10 cellular contexts compared by ENCODE assay signal in the genomic region with DNA sequence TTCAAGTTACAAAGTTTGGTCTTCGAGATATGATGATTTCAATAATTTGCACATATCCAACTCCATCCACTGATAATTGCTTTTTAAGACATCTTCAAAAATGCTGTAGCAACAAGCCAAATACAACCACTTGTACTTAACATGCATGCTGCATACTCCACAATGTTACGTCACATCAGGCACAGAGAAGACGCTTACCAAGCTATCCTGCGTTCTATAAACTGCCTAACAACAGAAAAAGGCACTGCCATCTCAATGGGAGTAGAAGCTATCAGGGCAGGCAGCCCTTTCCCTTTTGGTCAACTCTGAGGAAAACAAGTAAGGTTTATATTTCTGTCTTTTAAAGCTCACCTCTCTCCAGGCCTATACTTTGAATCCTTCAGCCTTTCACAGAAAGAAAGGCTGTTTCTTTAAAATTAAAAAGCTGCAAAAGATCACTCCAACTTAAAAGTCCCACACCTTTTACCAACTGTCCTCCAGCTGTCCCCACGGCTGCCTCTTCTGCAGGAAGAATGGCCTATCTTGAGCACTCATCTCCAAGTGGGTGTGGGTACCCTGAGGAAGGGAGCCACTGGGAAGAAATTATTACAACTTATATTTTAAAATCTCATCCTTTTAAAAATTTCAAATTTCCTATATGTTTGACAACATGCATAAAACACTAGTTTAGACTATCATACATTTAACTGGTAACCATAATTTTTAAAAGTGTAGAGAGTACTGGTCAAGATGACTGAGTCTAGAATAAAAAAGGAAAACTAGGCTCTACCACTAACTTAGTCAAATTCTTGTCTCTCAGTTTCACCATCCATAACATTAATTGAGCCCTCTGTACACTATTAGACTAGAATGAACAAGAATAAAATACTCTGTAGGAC. TPM values are rescaled to one million over a fixed set of nuclear protein-coding genes. Genes with fewer than 3 reads are reported as not detected.
DNase-seq lines count a peak whose midpoint lies in the region; ATAC-seq and TF ChIP-seq lines count a peak whose summit lies in the region.
"Had no signal": no experiment of that assay in that cellular context is flagged by ENCODE, and none has a peak within 500 bp of the region (broad histone marks: within the 10 kb centered on the region; RNA-seq: fewer than 3 reads in every experiment).

No MANE protein-coding gene starts in this region.

- TF ChIP-seq CTCF in progenitor cell of endocrine pancreas (IDR thresholded peaks at IDR 0.05; ENCODE audit: unreplicated experiment) (no peak), stomach (IDR thresholded peaks at IDR 0.05) (no peak)

- H3K36me3 Mint-ChIP-seq in progenitor cell of endocrine pancreas (ENCODE audit: insufficient read depth), result no peaks in the 10 kb centered on the region

- POLR2A ChIA-PET in HEK293T (lab: Yijun Ruan, JAX), result interaction anchor here (1.2 kb wide), 1 partner anchor 136 kb away, joined by 4 read pairs; no protein-coding TSS in a partner anchor

- WGBS in aorta, 2 donors, result 74 to 80% methylated on average over 5 of the region's 5 CpGs
- WGBS in stomach, 5 donors, result 39 to 69% (median 48%) methylated on average over 5 of the region's 5 CpGs

- H3K36me3 ChIP-seq in SK-N-MC (ENCODE audit: insufficient read depth, low read length) (no peaks in the 10 kb centered on the region), aorta (ENCODE audit: control insufficient read depth in 1 of 2, insufficient read depth in 2 of 2, low read length in 1 of 2) (no peaks in the 10 kb centered on the region), stomach (no peaks in the 10 kb centered on the region)
- H3K36me3 ChIP-seq: gastroesophageal sphincter had no signal

- H3K4me1 Mint-ChIP-seq in progenitor cell of endocrine pancreas (ENCODE audit: low read depth), result peaks cover 9% of the 10 kb centered on the region

- H3K9me3 ChIP-seq in SK-N-MC (ENCODE audit: low read depth, low read length), result no peaks in the 10 kb centered on the region
- no peaks in the 10 kb centered on the region for H3K9me3 ChIP-seq in aorta (ENCODE audit: control insufficient read depth, low read length)
- no peaks in the 10 kb centered on the region for H3K9me3 ChIP-seq in stomach
- H3K9me3 ChIP-seq: gastroesophageal sphincter had no signal

- H3K4me1 ChIP-seq in aorta (ENCODE audit: control insufficient read depth in 1 of 2, insufficient read depth in 2 of 2, low read length in 2 of 2) (peaks cover 2% of the 10 kb centered on the region in 2 donors), stomach (peaks cover 17 to 62% (median 39%) of the 10 kb centered on the region in 4 donors)

- no peak for TF ChIP-seq EP300 in stomach (IDR thresholded peaks at IDR 0.05)

- H3K27ac ChIP-seq in SK-N-MC (peak overlapping the region; percentile 92), aorta (ENCODE audit: low read depth in 1 of 2, low read length in 2 of 2) (no peak overlapping the region), stomach (no peak overlapping the region)
- H3K27ac ChIP-seq: gastroesophageal sphincter had no signal

- CTCF ChIA-PET in HEK293T (lab: Yijun Ruan, JAX), result no interaction called here

- DNase-seq in HEK293T (ENCODE audit: extremely low spot score) (peak; percentile 34), SK-N-MC (ENCODE audit: low read depth, low spot score) (peak; percentile 66), globus pallidus (ENCODE audit: low spot score) (peak; percentile 65), progenitor cell of endocrine pancreas (ENCODE audit: low spot score, unreplicated experiment) (no peak), aorta (no peak), stomach (no peak)
- DNase-seq: central memory CD4-positive, alpha-beta T cell; NCI-H1092 treated with DMSO at 0.1 percent for 48 hours had no signal

- peak overlapping the region; percentile 68 for H3K9ac ChIP-seq in SK-N-MC (ENCODE audit: insufficient read length)

- no peak for TF ChIP-seq POLR2A in stomach (IDR thresholded peaks at IDR 0.05)

- H3K4me3 Mint-ChIP-seq in progenitor cell of endocrine pancreas (ENCODE audit: low read depth), result no peak overlapping the region

- H3K9me3 Mint-ChIP-seq in progenitor cell of endocrine pancreas (ENCODE audit: low read depth), result no peaks in the 10 kb centered on the region

- H3K27me3 ChIP-seq in aorta (ENCODE audit: control insufficient read depth in 1 of 2, insufficient read depth in 2 of 2, low read length in 1 of 2) (no peaks in the 10 kb centered on the region), stomach (no peaks in the 10 kb centered on the region)
- H3K27me3 ChIP-seq: gastroesophageal sphincter had no signal

- intact Hi-C loops in aorta (cut with DNase I), result no loop called here
- intact Hi-C loops in stomach (cut with DNase I; ENCODE audit: low total_unique reads), result no loop called here

- H3K27ac Mint-ChIP-seq in progenitor cell of endocrine pancreas, result peak overlapping the region; percentile 13

- H3K4me3 ChIP-seq in SK-N-MC (peak overlapping the region; percentile 74), aorta (ENCODE audit: low read length in 2 of 2) (no peak overlapping the region), stomach (no peak overlapping the region)
- H3K4me3 ChIP-seq: gastroesophageal sphincter had no signal

- ATAC-seq in aorta (ENCODE audit: low FRiP score) (no peak), GM21737 (IDR thresholded peaks at IDR 0.05; ENCODE audit: unreplicated experiment) (no peak)
- ATAC-seq: gastroesophageal sphincter had no signal

- H3K27me3 Mint-ChIP-seq in progenitor cell of endocrine pancreas, result no peaks in the 10 kb centered on the region

TF ChIP-seq in HEK293T, 16 proteins besides CTCF, POLR2A, EP300 and RAD21:
- TF ChIP-seq ELF4 (IDR thresholded peaks at IDR 0.05), result no peak
- no peak for TF ChIP-seq FOXK2 (IDR thresholded peaks at IDR 0.05)
- no peak for TF ChIP-seq FOXA1 (IDR thresholded peaks at IDR 0.05)
- TF ChIP-seq SP1 (IDR thresholded peaks at IDR 0.05), result no peak
- no peak for TF ChIP-seq ARNT (IDR thresholded peaks at IDR 0.05)
- no peak for TF ChIP-seq NFRKB (IDR thresholded peaks at IDR 0.05)
- no peak for TF ChIP-seq FOXM1 (IDR thresholded peaks at IDR 0.05; ENCODE audit: borderline replicate concordance)
- TF ChIP-seq HDGF (IDR thresholded peaks at IDR 0.05; ENCODE audit: borderline replicate concordance), result no peak
- no peak for TF ChIP-seq CTBP1 (IDR thresholded peaks at IDR 0.05; ENCODE audit: borderline replicate concordance)

RNA-seq across cellular contexts. Expression of gene PHF21A, which starts 14.5 kb away (rescaled TPM):
- total RNA-seq in progenitor cell of endocrine pancreas (65.5 and 70.1 TPM in 2 replicates), aorta (10 to 100 TPM; 67.4 to 84.0 TPM), stomach (10 to 100 TPM in 4 of 5 donors, 1 to 10 TPM in 1; 6.1 to 67.0 (median 22.2) TPM)
- polyA plus RNA-seq in aorta (10 to 100 TPM; 12.0 to 30.4 TPM), stomach (10 to 100 TPM; 10.1 to 15.1 (median 11.9) TPM)

Comparison
In these comparisons a context has a peak if more than half of its experiments do, and no peak if none do; other contexts are left out.
1. DNase-seq: peak in HEK293T (single experiment), SK-N-MC (single experiment) and globus pallidus (single experiment); none in progenitor cell of endocrine pancreas (single experiment), aorta (0 of 2) and stomach (single experiment).